ENCODE assay signal across 8 cellular contexts in the genomic region with DNA sequence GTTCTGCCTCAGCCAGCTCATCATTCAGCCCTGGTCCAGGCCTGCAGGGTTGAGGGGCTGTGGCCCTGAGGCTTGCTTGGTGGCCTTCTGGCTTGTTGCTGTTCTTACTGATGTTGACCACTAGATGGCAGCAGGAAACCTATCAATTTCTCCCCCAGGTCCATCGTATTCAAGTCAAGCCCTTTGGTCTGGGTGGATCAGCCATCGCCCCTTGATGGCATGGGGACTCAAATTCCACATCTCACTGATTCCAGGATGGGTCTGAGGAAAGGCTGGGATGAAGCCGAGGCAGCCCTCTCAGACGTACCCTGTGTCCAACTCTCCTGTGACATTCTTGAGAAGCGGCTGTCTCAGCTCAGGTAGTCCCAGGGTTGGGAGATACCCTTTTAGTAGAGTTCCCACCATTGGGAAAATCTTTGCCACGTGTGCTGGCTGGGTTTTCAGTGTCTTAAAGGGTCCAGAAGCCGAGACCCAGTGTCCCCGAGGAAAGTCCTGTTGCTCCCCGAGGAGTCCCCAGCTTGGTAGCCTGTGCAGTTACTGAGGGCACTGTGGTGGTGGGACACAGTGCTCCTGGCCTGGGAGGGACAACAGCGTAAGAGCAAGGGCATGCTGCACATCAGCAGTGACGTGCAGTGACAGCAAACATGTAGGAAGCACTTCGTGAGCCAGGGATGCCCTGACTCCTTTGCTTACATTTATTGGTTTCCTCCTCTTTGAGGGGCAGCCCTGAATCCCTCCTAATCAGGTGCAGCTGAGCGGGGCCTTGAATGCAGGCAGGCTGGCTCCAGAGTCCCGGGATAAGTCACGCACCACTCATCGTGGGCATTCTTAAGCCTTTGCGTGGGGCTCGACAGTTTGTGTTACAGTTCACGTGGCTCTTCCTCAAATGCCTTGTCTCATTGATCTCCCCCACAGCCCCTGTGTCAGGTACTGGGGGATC. TPM values are rescaled to one million over a fixed set of nuclear protein-coding genes. Genes with fewer than 3 reads are reported as not detected.
DNase-seq lines count a peak whose midpoint lies in the region; ATAC-seq lines count a peak whose summit lies in the region.

No MANE protein-coding gene starts in this region.

- H3K9me3 Mint-ChIP-seq in T-cell, result no peaks in the 10 kb centered on the region

- CTCF ChIA-PET in T-cell (lab: Charles Lee), result interaction anchor here in 1 of 2 donors (0.6 to 1.0 kb wide), 4 partner anchors 14 to 140 kb away, joined by 3 to 10 read pairs (median 4); no protein-coding TSS in a partner anchor

- H3K27me3 Mint-ChIP-seq in T-cell, result peaks cover 48 to 52% of the 10 kb centered on the region in 2 donors

- POLR2A ChIA-PET in T-cell (lab: Charles Lee), result interaction anchor here in 1 of 2 donors (0.6 kb wide), 1 partner anchor 67 kb away, joined by 3 read pairs; no protein-coding TSS in a partner anchor

- no peak overlapping the region for H3K27ac Mint-ChIP-seq in T-cell

- no peaks in the 10 kb centered on the region for H3K36me3 Mint-ChIP-seq in T-cell

- no peak overlapping the region for H3K4me3 Mint-ChIP-seq in T-cell

- in situ Hi-C loops in T47D (cut with HindIII; ENCODE audit: low pct_unique_long_range_greater_than_20kb, low sequenced_read_pairs), result no loop called here

- ATAC-seq in T-cell (replicated peaks in 1 of 4), result peak in 3 of 4 experiments; percentile 37 to 62 (median 62)

- peak; percentile 60 for DNase-seq in SIG-M5 treated with dmso at 0.1 percent for 504 hours (lab: John Stamatoyannopoulos, UW; ENCODE audit: unreplicated experiment)
- DNase-seq in SIG-M5 (lab: John Stamatoyannopoulos, UW), result no peak
- peak; percentile 47 for DNase-seq in NCI-H1092 (lab: John Stamatoyannopoulos, UW)
- DNase-seq in T-cell, result peak in 21 of 34 experiments; percentile 3 to 27 (median 13)
- DNase-seq in T47D (ENCODE audit: low read depth in 1 of 2, low spot score in 1 of 2), result peak; percentile 78 to 79
- peak; percentile 69 for DNase-seq in iris pigment epithelial cell (ENCODE audit: low read depth)
- peak; percentile 20 for DNase-seq in stimulated activated CD4-positive, alpha-beta T cell treated with anti-CD3 and anti-CD28 coated beads, Interleukin-1b, Interleukin-23, amount 100 ng/mL, for 48 hours
- no peak for DNase-seq in effector CD8-positive, alpha-beta T cell (lab: John Stamatoyannopoulos, UW)

- H3K4me1 Mint-ChIP-seq in T-cell, result peaks cover 3 to 4% (median 4%) of the 10 kb centered on the region in 3 donors

RNA-seq across cellular contexts. Expression of gene TSPAN9, which starts 58.6 kb away (rescaled TPM):
- 1 to 10 TPM in 1 of 5 donors, under 1 TPM in 4; 0.56 to 1.1 (median 0.70) TPM for total RNA-seq in T-cell

Comparison
In these comparisons a context has a peak if more than half of its experiments do, and no peak if none do; other contexts are left out.
1. DNase-seq: peak in SIG-M5 treated with dmso at 0.1 percent for 504 hours (single experiment), NCI-H1092 (single experiment), T-cell (21 of 34), T47D (2 of 2), iris pigment epithelial cell (single experiment) and stimulated activated CD4-positive, alpha-beta T cell treated with anti-CD3 and anti-CD28 coated beads, Interleukin-1b, Interleukin-23, amount 100 ng/mL, for 48 hours (single experiment); none in SIG-M5 (single experiment) and effector CD8-positive, alpha-beta T cell (single experiment).